2 cellular contexts compared by ENCODE assay signal in genomic region chr17:42411321-42411820, GRCh38.
TF ChIP-seq lines count a peak whose summit lies in the region.

No MANE protein-coding gene starts in this region.

TF ChIP-seq in SK-N-SH, 30 proteins besides CTCF, POLR2A, EP300 and RAD21 (continued from another document):
- TF ChIP-seq, protein P1, sequence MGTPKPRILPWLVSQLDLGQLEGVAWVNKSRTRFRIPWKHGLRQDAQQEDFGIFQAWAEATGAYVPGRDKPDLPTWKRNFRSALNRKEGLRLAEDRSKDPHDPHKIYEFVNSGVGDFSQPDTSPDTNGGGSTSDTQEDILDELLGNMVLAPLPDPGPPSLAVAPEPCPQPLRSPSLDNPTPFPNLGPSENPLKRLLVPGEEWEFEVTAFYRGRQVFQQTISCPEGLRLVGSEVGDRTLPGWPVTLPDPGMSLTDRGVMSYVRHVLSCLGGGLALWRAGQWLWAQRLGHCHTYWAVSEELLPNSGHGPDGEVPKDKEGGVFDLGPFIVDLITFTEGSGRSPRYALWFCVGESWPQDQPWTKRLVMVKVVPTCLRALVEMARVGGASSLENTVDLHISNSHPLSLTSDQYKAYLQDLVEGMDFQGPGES (IDR thresholded peaks at IDR 0.05; ENCODE audit: low read depth, low read length), result no peak
- TF ChIP-seq NFIC (IDR thresholded peaks at IDR 0.05; ENCODE audit: borderline replicate concordance), result no peak

TF ChIP-seq in SK-N-SH treated with all-trans-retinoic acid at 6 μM for 48 hours, 23 proteins besides CTCF, POLR2A, EP300 and RAD21 (continued from another document):
- TF ChIP-seq, protein P2, sequence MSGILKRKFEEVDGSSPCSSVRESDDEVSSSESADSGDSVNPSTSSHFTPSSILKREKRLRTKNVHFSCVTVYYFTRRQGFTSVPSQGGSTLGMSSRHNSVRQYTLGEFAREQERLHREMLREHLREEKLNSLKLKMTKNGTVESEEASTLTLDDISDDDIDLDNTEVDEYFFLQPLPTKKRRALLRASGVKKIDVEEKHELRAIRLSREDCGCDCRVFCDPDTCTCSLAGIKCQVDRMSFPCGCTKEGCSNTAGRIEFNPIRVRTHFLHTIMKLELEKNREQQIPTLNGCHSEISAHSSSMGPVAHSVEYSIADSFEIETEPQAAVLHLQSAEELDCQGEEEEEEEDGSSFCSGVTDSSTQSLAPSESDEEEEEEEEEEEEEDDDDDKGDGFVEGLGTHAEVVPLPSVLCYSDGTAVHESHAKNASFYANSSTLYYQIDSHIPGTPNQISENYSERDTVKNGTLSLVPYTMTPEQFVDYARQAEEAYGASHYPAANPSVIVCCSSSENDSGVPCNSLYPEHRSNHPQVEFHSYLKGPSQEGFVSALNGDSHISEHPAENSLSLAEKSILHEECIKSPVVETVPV (CRISPR knock-in tag; IDR thresholded peaks at IDR 0.05), result no peak
- TF ChIP-seq PPARA (CRISPR knock-in tag; IDR thresholded peaks at IDR 0.05; ENCODE audit: borderline replicate concordance) (no peak), SNAI2 (CRISPR knock-in tag; IDR thresholded peaks at IDR 0.05) (no peak), TCF4 (CRISPR knock-in tag; IDR thresholded peaks at IDR 0.05; ENCODE audit: borderline replicate concordance) (no peak), ZFP3 (CRISPR knock-in tag; IDR thresholded peaks at IDR 0.05) (no peak), ESRRG (CRISPR knock-in tag; IDR thresholded peaks at IDR 0.05) (no peak), BACH2 (CRISPR knock-in tag; IDR thresholded peaks at IDR 0.05; ENCODE audit: borderline replicate concordance) (no peak), RARB (CRISPR knock-in tag; IDR thresholded peaks at IDR 0.05) (no peak), ZNF565 (CRISPR knock-in tag; conservative IDR thresholded peaks at IDR 0.05; ENCODE audit: low read depth) (no peak), ZNF8 (CRISPR knock-in tag; IDR thresholded peaks at IDR 0.05) (no peak), ZNF70 (CRISPR knock-in tag; IDR thresholded peaks at IDR 0.05) (no peak), ARNTL (CRISPR knock-in tag; IDR thresholded peaks at IDR 0.05; ENCODE audit: borderline replicate concordance, low read depth) (no peak)
- TF ChIP-seq, protein P3, sequence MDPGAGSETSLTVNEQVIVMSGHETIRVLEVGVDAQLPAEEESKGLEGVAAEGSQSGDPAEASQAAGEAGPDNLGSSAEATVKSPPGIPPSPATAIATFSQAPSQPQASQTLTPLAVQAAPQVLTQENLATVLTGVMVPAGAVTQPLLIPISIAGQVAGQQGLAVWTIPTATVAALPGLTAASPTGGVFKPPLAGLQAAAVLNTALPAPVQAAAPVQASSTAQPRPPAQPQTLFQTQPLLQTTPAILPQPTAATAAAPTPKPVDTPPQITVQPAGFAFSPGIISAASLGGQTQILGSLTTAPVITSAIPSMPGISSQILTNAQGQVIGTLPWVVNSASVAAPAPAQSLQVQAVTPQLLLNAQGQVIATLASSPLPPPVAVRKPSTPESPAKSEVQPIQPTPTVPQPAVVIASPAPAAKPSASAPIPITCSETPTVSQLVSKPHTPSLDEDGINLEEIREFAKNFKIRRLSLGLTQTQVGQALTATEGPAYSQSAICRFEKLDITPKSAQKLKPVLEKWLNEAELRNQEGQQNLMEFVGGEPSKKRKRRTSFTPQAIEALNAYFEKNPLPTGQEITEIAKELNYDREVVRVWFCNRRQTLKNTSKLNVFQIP (CRISPR knock-in tag; IDR thresholded peaks at IDR 0.05; ENCODE audit: borderline replicate concordance, low read depth), result no peak
